Comparison of ENCODE assay signal across 8 cellular contexts in genomic region chr4:126405369-126405982, GRCh38.
DNase-seq lines count a peak whose midpoint lies in the region; ATAC-seq and TF ChIP-seq lines count a peak whose summit lies in the region.

No MANE protein-coding gene starts in this region.

- no peak overlapping the region for H3K4me3 ChIP-seq in heart right ventricle
- H3K4me3 ChIP-seq in epithelial cell of esophagus (ENCODE audit: low read length) = no peak overlapping the region
- no peak overlapping the region for H3K4me3 ChIP-seq in upper lobe of right lung

- H3K27me3 ChIP-seq in heart right ventricle (no peaks in the 10 kb centered on the region), upper lobe of right lung (no peaks in the 10 kb centered on the region)

- H3K36me3 ChIP-seq in heart right ventricle (no peaks in the 10 kb centered on the region), upper lobe of right lung (no peaks in the 10 kb centered on the region)

- peak in 1 of 8 donors; percentile 37 for ATAC-seq in heart right ventricle
- no peak for ATAC-seq in Right ventricle myocardium inferior
- peak; percentile 70 for ATAC-seq in upper lobe of right lung
- no peak for ATAC-seq in HG03469 (IDR thresholded peaks at IDR 0.05; ENCODE audit: unreplicated experiment)
- ATAC-seq in HG02884 (IDR thresholded peaks at IDR 0.05; ENCODE audit: unreplicated experiment) = no peak

- H3K4me1 ChIP-seq in heart right ventricle = no peaks in the 10 kb centered on the region
- H3K4me1 ChIP-seq in upper lobe of right lung = no peaks in the 10 kb centered on the region

- peak in 8 of 9 donors; percentile 16 to 57 (median 45) for TF ChIP-seq CTCF in heart right ventricle (IDR thresholded peaks at IDR 0.05)
- TF ChIP-seq CTCF in epithelial cell of esophagus (IDR thresholded peaks at IDR 0.05; ENCODE audit: insufficient read depth, low read depth, low read length, missing control alignments) = peak; percentile 64
- peak; percentile 50 for TF ChIP-seq CTCF in upper lobe of right lung (IDR thresholded peaks at IDR 0.05)

- intact Hi-C loops in heart right ventricle (cut with DNase I) = no loop called here
- intact Hi-C loops in Right ventricle myocardium inferior (cut with DNase I) = loop anchor here (10.0 kb wide), 1 partner anchor 181 kb away; no protein-coding TSS in a partner anchor
- intact Hi-C loops in upper lobe of right lung (cut with DNase I) = no loop called here

- 59 to 60% methylated on average over 2 of the region's 2 CpGs for WGBS in heart right ventricle, 2 donors

- H3K9me3 ChIP-seq in heart right ventricle (peaks cover 0 to 14% (median 0%) of the 10 kb centered on the region in 11 donors), upper lobe of right lung (no peaks in the 10 kb centered on the region)

- DNase-seq in heart right ventricle = no peak
- DNase-seq in Right ventricle myocardium inferior (ENCODE audit: missing footprints) = no peak
- DNase-seq in LHCN-M2 (ENCODE audit: low read depth) = peak; percentile 36
- DNase-seq in epithelial cell of esophagus (ENCODE audit: low read depth) = peak; percentile 51
- no peak for DNase-seq in upper lobe of right lung
- no peak for DNase-seq in cerebellum (ENCODE audit: low spot score)

- H3K27ac ChIP-seq in heart right ventricle = no peak overlapping the region
- H3K27ac ChIP-seq in upper lobe of right lung = no peak overlapping the region

Comparison
In these comparisons a context has a peak if more than half of its experiments do, and no peak if none do; other contexts are left out.
1. DNase-seq: peak in LHCN-M2 (single experiment) and epithelial cell of esophagus (single experiment); none in heart right ventricle (0 of 2), Right ventricle myocardium inferior (single experiment), upper lobe of right lung (single experiment) and cerebellum (single experiment).
2. Peak in every context shown above with its lines, with median percentiles within 50 percentile points of each other: CTCF ChIP-seq.